Comparison of ENCODE assay signal across 33 cellular contexts in genomic region chr5:3142261-3143027, GRCh38.
"Had no signal": no experiment of that assay in that cellular context is flagged by ENCODE, and none has a peak within 500 bp of the region (broad histone marks: within the 10 kb centered on the region; RNA-seq: fewer than 3 reads in every experiment).

No MANE protein-coding gene starts in this region.

- H3K4me3 Mint-ChIP-seq: activated B cell treated with CpG ODN at 0.5 μM for 24 hours; activated CD4-positive, alpha-beta T cell treated with anti-CD3 and anti-CD28 coated beads, Interleukin-2, amount 10 ng/mL, durations not matched to agents 24 days and 14 days; activated CD8-positive, alpha-beta memory T cell treated with anti-CD3 and anti-CD28 coated beads, Interleukin-2, amount 10 ng/mL, durations not matched to agents 7 days and 5 days; activated naive CD8-positive, alpha-beta T cell treated with anti-CD3 and anti-CD28 coated beads, Interleukin-2, amount 50 U/mL, for 24 hours; activated T-cell treated with anti-CD3 and anti-CD28 coated beads, Interleukin-2, amount 50 U/mL, for 24 hours; activated T-helper 1 cell treated with anti-CD3 and anti-CD28 coated beads, Interleukin-12 subunit alpha, Interleukin-12 subunit beta, Interleukin-2, Interleukin-4 antibody, amounts not matched to agents 30 ng/mL and 10 ng/mL and 1 ng/mL, durations not matched to agents 14 hours and 24 hours and 36 hours; T-cell had no signal

- H3K4me1 ChIP-seq: ascending aorta, body of pancreas, Peyer's patch, SJCRH30 had no signal

- H3K27ac Mint-ChIP-seq: activated B cell treated with CpG ODN at 0.5 μM for 24 hours; activated CD4-positive, alpha-beta T cell treated with anti-CD3 and anti-CD28 coated beads, Interleukin-2, amount 10 ng/mL, durations not matched to agents 24 days and 14 days; activated CD8-positive, alpha-beta memory T cell treated with anti-CD3 and anti-CD28 coated beads, Interleukin-2, amount 10 ng/mL, durations not matched to agents 7 days and 5 days; activated naive CD4-positive, alpha-beta T cell treated with anti-CD3 and anti-CD28 coated beads, Interleukin-2, amount 50 U/mL, for 72 hours; activated naive CD8-positive, alpha-beta T cell treated with anti-CD3 and anti-CD28 coated beads, Interleukin-2, amount 50 U/mL, for 24 hours; activated T-cell treated with anti-CD3 and anti-CD28 coated beads, Interleukin-2, amount 50 U/mL, for 24 hours; activated T-helper 1 cell treated with anti-CD3 and anti-CD28 coated beads, Interleukin-12 subunit alpha, Interleukin-12 subunit beta, Interleukin-2, Interleukin-4 antibody, amounts not matched to agents 30 ng/mL and 10 ng/mL and 1 ng/mL, durations not matched to agents 14 hours and 24 hours and 36 hours; T-cell had no signal

- H3K4me3 ChIP-seq: ascending aorta, body of pancreas, coronary artery, Peyer's patch, SJCRH30 had no signal

- H3K4me1 Mint-ChIP-seq: activated B cell treated with CpG ODN at 0.5 μM for 24 hours; activated CD4-positive, alpha-beta T cell treated with anti-CD3 and anti-CD28 coated beads, Interleukin-2, amount 10 ng/mL, durations not matched to agents 24 days and 14 days; activated CD8-positive, alpha-beta memory T cell treated with anti-CD3 and anti-CD28 coated beads, Interleukin-2, amount 10 ng/mL, durations not matched to agents 7 days and 5 days; activated naive CD8-positive, alpha-beta T cell treated with anti-CD3 and anti-CD28 coated beads, Interleukin-2, amount 50 U/mL, for 24 hours; T-cell had no signal

- H3K36me3 ChIP-seq: ascending aorta, Peyer's patch, SJCRH30 had no signal

- H3K27me3 Mint-ChIP-seq: activated B cell treated with CpG ODN at 0.5 μM for 24 hours; activated CD4-positive, alpha-beta T cell treated with anti-CD3 and anti-CD28 coated beads, Interleukin-2, amount 10 ng/mL, durations not matched to agents 24 days and 14 days; activated CD8-positive, alpha-beta memory T cell treated with anti-CD3 and anti-CD28 coated beads, Interleukin-2, amount 10 ng/mL, durations not matched to agents 7 days and 5 days; activated naive CD8-positive, alpha-beta T cell treated with anti-CD3 and anti-CD28 coated beads, Interleukin-2, amount 50 U/mL, for 24 hours; activated T-cell treated with anti-CD3 and anti-CD28 coated beads, Interleukin-2, amount 50 U/mL, for 24 hours; T-cell had no signal

- H3K27me3 ChIP-seq: ascending aorta, body of pancreas, Peyer's patch, SJCRH30 had no signal

- H3K27ac ChIP-seq: ascending aorta, body of pancreas, coronary artery, Peyer's patch, RWPE1, SJCRH30 had no signal

- H3K9me3 ChIP-seq: ascending aorta, body of pancreas, Peyer's patch, SJCRH30 had no signal

- DNase-seq: activated B cell treated with CpG ODN at 0.5 μM for 24 hours; activated CD4-positive, alpha-beta T cell treated with anti-CD3 and anti-CD28 coated beads for 1 hour; activated CD4-positive, alpha-beta T cell treated with anti-CD3 and anti-CD28 coated beads, Interleukin-2, amount 10 ng/mL, durations not matched to agents 24 days and 14 days; activated CD4-positive, alpha-beta T cell treated with anti-CD3 and anti-CD28 coated beads, Interleukin-2, amount 50 U/mL, for 48 hours; activated CD8-positive, alpha-beta memory T cell treated with anti-CD3 and anti-CD28 coated beads, Interleukin-2, amount 10 ng/mL, durations not matched to agents 7 days and 5 days; activated effector memory CD4-positive, alpha-beta T cell treated with anti-CD3 and anti-CD28 coated beads, Interleukin-2, amount 50 U/mL, for 16 hours; activated naive CD4-positive, alpha-beta T cell treated with Interleukin-2 at 50 U/mL for 16 hours; activated naive CD8-positive, alpha-beta T cell treated with anti-CD3 and anti-CD28 coated beads, Interleukin-2, amount 50 U/mL, for 24 hours; activated T-cell treated with anti-CD3 and anti-CD28 coated beads, Interleukin-2, amount 50 U/mL, for 24 hours; amniotic stem cell; body of pancreas; central memory CD4-positive, alpha-beta T cell; MM.1S; NCI-H1105; NCI-H1436; NCI-H1694 treated with DMSO at 0.1 percent for 48 hours; NCI-H2081; NCI-H2171; NCI-H2227 treated with DMSO at 0.1 percent for 48 hours; NCI-H446 treated with DMSO at 0.1 percent for 48 hours; NCI-H524 treated with DMSO at 0.1 percent for 48 hours; Peyer's patch; Right ventricle myocardium superior; SJCRH30; T-cell; T-helper 2 cell; T1000 had no signal

- ATAC-seq: activated CD8-positive, alpha-beta memory T cell treated with anti-CD3 and anti-CD28 coated beads, Interleukin-2, amount 10 ng/mL, durations not matched to agents 7 days and 5 days; activated naive CD4-positive, alpha-beta T cell treated with anti-CD3 and anti-CD28 coated beads, Interleukin-2, amount 50 U/mL, for 72 hours; activated naive CD8-positive, alpha-beta T cell treated with anti-CD3 and anti-CD28 coated beads, Interleukin-2, amount 50 U/mL, for 24 hours; body of pancreas; SK-N-SH treated with all-trans-retinoic acid at 6 μM for 48 hours; T-cell had no signal

- H3K36me3 Mint-ChIP-seq: activated CD8-positive, alpha-beta memory T cell treated with anti-CD3 and anti-CD28 coated beads, Interleukin-2, amount 10 ng/mL, durations not matched to agents 7 days and 5 days; T-cell had no signal
